In the genomic region with DNA sequence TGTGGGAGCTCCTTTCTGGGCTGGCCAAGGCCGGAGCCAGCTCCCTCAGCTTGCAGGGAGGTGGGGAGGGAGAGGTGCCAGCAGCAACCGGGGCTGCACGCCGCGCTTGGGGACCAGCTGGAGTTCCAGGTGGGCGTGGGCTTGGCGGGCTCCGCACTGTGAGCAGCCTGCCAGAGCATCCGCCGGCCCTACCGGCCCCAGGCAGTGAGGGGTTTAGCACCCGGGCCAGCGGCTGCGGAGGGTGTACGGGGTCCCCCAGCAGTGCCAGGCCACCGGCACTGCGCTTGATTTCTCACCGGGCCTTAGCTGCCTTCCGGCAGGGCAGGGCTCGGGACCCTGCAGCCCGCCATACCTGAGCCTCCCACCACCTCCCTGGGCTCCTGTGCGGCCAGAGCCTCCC, we compare ENCODE assay signal across 28 cellular contexts.
"Had no signal": no experiment of that assay in that cellular context is flagged by ENCODE, and none has a peak within 500 bp of the region (broad histone marks: within the 10 kb centered on the region; RNA-seq: fewer than 3 reads in every experiment).

No MANE protein-coding gene starts in this region.

- H3K27me3 Mint-ChIP-seq: naive thymus-derived CD4-positive, alpha-beta T cell; stimulated activated naive CD8-positive, alpha-beta T cell treated with anti-CD3 and anti-CD28 coated beads, Interleukin-15, amount 100 ng/mL, for 72 hours had no signal

- H3K36me3 Mint-ChIP-seq: immature natural killer cell; naive thymus-derived CD4-positive, alpha-beta T cell had no signal

- H3K27me3 ChIP-seq: esophagus squamous epithelium, ovary, right lobe of liver, suprapubic skin, transverse colon, upper lobe of right lung, uterus had no signal

- H3K27ac ChIP-seq: coronary artery, esophagus squamous epithelium, ovary, right lobe of liver, suprapubic skin, transverse colon, upper lobe of right lung, uterus had no signal

- H3K9me3 ChIP-seq: esophagus squamous epithelium, ovary, right lobe of liver, transverse colon, upper lobe of right lung, uterus had no signal

- H3K9me3 Mint-ChIP-seq: stimulated activated naive CD8-positive, alpha-beta T cell treated with anti-CD3 and anti-CD28 coated beads, Interleukin-15, amount 100 ng/mL, for 72 hours had no signal

- H3K4me1 ChIP-seq: esophagus squamous epithelium, right lobe of liver, suprapubic skin, transverse colon, upper lobe of right lung, uterus had no signal

- H3K36me3 ChIP-seq: esophagus squamous epithelium, ovary, right lobe of liver, suprapubic skin, transverse colon, upper lobe of right lung, uterus had no signal

- H3K4me1 Mint-ChIP-seq: immature natural killer cell; naive thymus-derived CD4-positive, alpha-beta T cell; stimulated activated naive CD8-positive, alpha-beta T cell treated with anti-CD3 and anti-CD28 coated beads, Interleukin-15, amount 100 ng/mL, for 72 hours had no signal

- H3K4me3 Mint-ChIP-seq: immature natural killer cell; naive thymus-derived CD4-positive, alpha-beta T cell; stimulated activated naive CD8-positive, alpha-beta T cell treated with anti-CD3 and anti-CD28 coated beads, Interleukin-15, amount 100 ng/mL, for 72 hours had no signal

- H3K4me3 ChIP-seq: coronary artery, esophagus squamous epithelium, ovary, right lobe of liver, suprapubic skin, transverse colon, upper lobe of right lung, uterus had no signal

- DNase-seq: dermis blood vessel endothelial cell; effector memory CD4-positive, alpha-beta T cell; erythroblast; esophagus squamous epithelium; foreskin melanocyte; glutamatergic neuron; hypothalamus; immature natural killer cell; islet precursor cell; mesenchymal stem cell; midbrain; naive thymus-derived CD4-positive, alpha-beta T cell; occipital lobe; ovary; retina; small intestine; stimulated activated CD4-positive, alpha-beta T cell treated with anti-CD3 and anti-CD28 coated beads, Interleukin-12 subunit alpha, Interleukin-12 subunit beta, amount 100 ng/mL, for 4 hours; stimulated activated CD4-positive, alpha-beta T cell treated with anti-CD3 and anti-CD28 coated beads, Interleukin-1b, Interleukin-23, amount 100 ng/mL, for 48 hours; stimulated activated CD4-positive, alpha-beta T cell treated with anti-CD3 and anti-CD28 coated beads, Interleukin-4, amount 100 ng/mL, for 1 hour; stimulated activated CD8-positive, alpha-beta memory T cell treated with anti-CD3 and anti-CD28 coated beads, Interleukin-4, amount 100 ng/mL, for 48 hours; stimulated activated naive CD4-positive, alpha-beta T cell; stimulated activated naive CD8-positive, alpha-beta T cell treated with anti-CD3 and anti-CD28 coated beads, Interleukin-15, amount 100 ng/mL, for 72 hours; transverse colon; upper lobe of right lung; uterus had no signal

- ATAC-seq: naive thymus-derived CD4-positive, alpha-beta T cell; right lobe of liver; stimulated activated naive CD8-positive, alpha-beta T cell treated with anti-CD3 and anti-CD28 coated beads, Interleukin-15, amount 100 ng/mL, for 72 hours; upper lobe of right lung had no signal

- H3K27ac Mint-ChIP-seq: immature natural killer cell; naive thymus-derived CD4-positive, alpha-beta T cell; stimulated activated naive CD8-positive, alpha-beta T cell treated with anti-CD3 and anti-CD28 coated beads, Interleukin-15, amount 100 ng/mL, for 72 hours had no signal
